In the genomic region with DNA sequence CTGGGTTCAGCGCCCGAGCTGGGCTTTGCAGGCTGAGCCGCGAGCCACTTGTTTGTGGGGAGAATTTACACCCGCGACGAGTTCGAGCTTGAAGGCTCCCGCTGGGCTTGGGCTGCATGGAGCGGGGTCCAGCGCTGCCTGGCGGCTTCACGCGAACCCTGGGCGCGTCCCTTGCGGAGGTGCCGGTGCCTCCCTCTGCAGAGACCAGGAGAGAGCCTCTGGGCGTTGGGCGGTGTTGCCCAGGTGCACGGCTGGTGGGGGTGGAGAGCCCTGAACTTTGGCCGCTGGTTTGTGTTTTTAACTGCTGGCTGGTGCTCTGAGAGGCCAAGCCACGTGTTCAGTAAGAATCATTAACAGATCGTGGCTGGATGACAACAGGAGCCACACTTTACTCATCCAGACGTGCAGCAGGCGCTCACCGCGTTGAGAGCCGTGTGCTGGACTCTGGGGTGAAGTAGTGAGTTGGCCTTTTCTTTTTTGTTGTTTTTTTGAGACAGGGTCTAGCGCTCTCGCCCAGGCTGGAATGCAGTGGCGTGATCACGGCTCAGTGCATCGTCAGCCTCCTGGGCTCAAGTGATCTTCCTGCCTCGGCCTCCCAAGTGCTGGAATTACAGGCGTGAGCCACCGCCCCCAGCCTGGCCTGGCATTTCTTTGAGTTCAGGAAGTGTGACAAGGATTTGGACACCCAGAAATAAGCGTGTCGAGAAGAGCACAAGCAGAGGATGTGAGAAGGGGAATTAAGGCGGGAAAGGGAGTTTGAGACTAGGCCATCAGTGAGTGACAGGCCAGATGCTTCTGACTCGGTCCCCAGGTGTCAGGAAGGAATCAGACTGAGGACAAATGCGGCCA, we compare ENCODE assay signal across 8 cellular contexts. TPM values are rescaled to one million over a fixed set of nuclear protein-coding genes. Genes with fewer than 3 reads are reported as not detected.
DNase-seq lines count a peak whose midpoint lies in the region; ATAC-seq lines count a peak whose summit lies in the region.

No MANE protein-coding gene starts in this region.

- H3K79me2 ChIP-seq in Karpas-422 (ENCODE audit: low read length), result peaks cover 23% of the 10 kb centered on the region

- peaks cover 28% of the 10 kb centered on the region for H3K36me3 Mint-ChIP-seq in stimulated activated memory B cell treated with anti-CD40 and anti-IgM and Interleukin-4, amounts not matched to agents 10 μg/mL and 1 μg/mL and 100 μg/mL, for 72 hours

- no peaks in the 10 kb centered on the region for H3K9me2 ChIP-seq in Karpas-422 (replicated peaks; ENCODE audit: insufficient read depth, low read length)

- H3K4me2 ChIP-seq in Karpas-422 (ENCODE audit: low read depth, low read length, poor library complexity, severe bottlenecking), result peak overlapping the region; percentile 96

- H3K27me3 ChIP-seq in Karpas-422 (ENCODE audit: low read length), result no peaks in the 10 kb centered on the region

- peaks cover 12% of the 10 kb centered on the region; the same call in 1 of the 2 replicates for H3K36me3 ChIP-seq in Karpas-422 (ENCODE audit: insufficient read depth, low read length)

- H2AFZ ChIP-seq in Karpas-422 (ENCODE audit: low read length), result peak overlapping the region; percentile 81; the same call in 1 of the 2 replicates

- peak overlapping the region; percentile 95 for H3K4me3 Mint-ChIP-seq in stimulated activated memory B cell treated with anti-CD40 and anti-IgM and Interleukin-4, amounts not matched to agents 10 μg/mL and 1 μg/mL and 100 μg/mL, for 72 hours

- DNase-seq in activated CD8-positive, alpha-beta memory T cell treated with anti-CD3 and anti-CD28 coated beads, Interleukin-2, amount 50 U/mL, for 48 hours, result peak; percentile 73
- no peak for DNase-seq in activated CD8-positive, alpha-beta memory T cell treated with anti-CD3 and anti-CD28 coated beads for 24 hours
- DNase-seq in H4 (ENCODE audit: low spot score) (peak; percentile 9), Karpas-422 (peak; percentile 70), astrocyte of the hippocampus (ENCODE audit: low read depth, low spot score) (peak; percentile 62), iris pigment epithelial cell (ENCODE audit: low read depth) (peak; percentile 60), NOMO-1 treated with dmso at 0.1 percent for 144 hours (lab: John Stamatoyannopoulos, UW; ENCODE audit: unreplicated experiment) (no peak)

- H3K4me1 ChIP-seq in Karpas-422 (ENCODE audit: low read length), result peaks cover 12% of the 10 kb centered on the region

- H3K27ac Mint-ChIP-seq in stimulated activated memory B cell treated with anti-CD40 and anti-IgM and Interleukin-4, amounts not matched to agents 10 μg/mL and 1 μg/mL and 100 μg/mL, for 72 hours, result peak overlapping the region; percentile 81

- peak overlapping the region; percentile 92 for H3K9ac ChIP-seq in Karpas-422 (ENCODE audit: low read length)

- ATAC-seq in stimulated activated memory B cell treated with anti-CD40 and anti-IgM and Interleukin-4, amounts not matched to agents 10 μg/mL and 1 μg/mL and 100 μg/mL, for 72 hours, result peak; percentile 73

- H3K4me1 Mint-ChIP-seq in stimulated activated memory B cell treated with anti-CD40 and anti-IgM and Interleukin-4, amounts not matched to agents 10 μg/mL and 1 μg/mL and 100 μg/mL, for 72 hours, result peaks cover 26% of the 10 kb centered on the region

- peak overlapping the region; percentile 79 for H3K4me3 ChIP-seq in Karpas-422 (ENCODE audit: low read length)

- no peaks in the 10 kb centered on the region; the same call in 1 of the 2 replicates for H3K9me3 ChIP-seq in Karpas-422 (ENCODE audit: low read length)

- no peaks in the 10 kb centered on the region for H3K27me3 Mint-ChIP-seq in stimulated activated memory B cell treated with anti-CD40 and anti-IgM and Interleukin-4, amounts not matched to agents 10 μg/mL and 1 μg/mL and 100 μg/mL, for 72 hours

- no peaks in the 10 kb centered on the region for H4K20me1 ChIP-seq in Karpas-422 (ENCODE audit: insufficient read depth, low read depth, low read length)

- no peaks in the 10 kb centered on the region for H3K9me3 Mint-ChIP-seq in stimulated activated memory B cell treated with anti-CD40 and anti-IgM and Interleukin-4, amounts not matched to agents 10 μg/mL and 1 μg/mL and 100 μg/mL, for 72 hours

- H3K27ac ChIP-seq in Karpas-422 (ENCODE audit: low read length), result peak overlapping the region; percentile 83

RNA-seq across cellular contexts. Expression of gene CDK10, which starts 0.8 kb away (rescaled TPM):
- 23.0 and 37.5 TPM in 2 replicates for total RNA-seq in H4 (2014; rRNA removed; shearing (Covaris generic))
- total RNA-seq in Karpas-422 (2014; rRNA removed; shearing (Covaris generic); ENCODE audit: low replicate concordance), result 25.6 and 61.6 TPM in 2 replicates

RNA-seq across cellular contexts. Expression of gene SPATA2L, which starts 14.2 kb away (rescaled TPM):
- 8.1 and 9.2 TPM in 2 replicates for total RNA-seq in H4 (2014; rRNA removed; shearing (Covaris generic))
- 4.7 and 14.8 TPM in 2 replicates for total RNA-seq in Karpas-422 (2014; rRNA removed; shearing (Covaris generic); ENCODE audit: low replicate concordance)

RNA-seq across cellular contexts. Expression of gene SPATA33, which starts 29.7 kb away (rescaled TPM):
- 6.4 and 9.9 TPM in 2 replicates for total RNA-seq in H4 (2014; rRNA removed; shearing (Covaris generic))
- 5.1 and 5.3 TPM in 2 replicates for total RNA-seq in Karpas-422 (2014; rRNA removed; shearing (Covaris generic); ENCODE audit: low replicate concordance)

RNA-seq across cellular contexts. Expression of gene CHMP1A, which starts 29.8 kb away (rescaled TPM):
- 70.7 and 95.1 TPM in 2 replicates for total RNA-seq in H4 (2014; rRNA removed; shearing (Covaris generic))
- 35.3 and 52.4 TPM in 2 replicates for total RNA-seq in Karpas-422 (2014; rRNA removed; shearing (Covaris generic); ENCODE audit: low replicate concordance)

RNA-seq across cellular contexts. Expression of gene VPS9D1, which starts 33.4 kb away (rescaled TPM):
- total RNA-seq in H4 (2014; rRNA removed; shearing (Covaris generic)), result 4.1 and 6.0 TPM in 2 replicates
- 4.8 and 5.6 TPM in 2 replicates for total RNA-seq in Karpas-422 (2014; rRNA removed; shearing (Covaris generic); ENCODE audit: low replicate concordance)

Comparison
In these comparisons a context has a peak if more than half of its experiments do, and no peak if none do; other contexts are left out.
1. DNase-seq: peak in activated CD8-positive, alpha-beta memory T cell treated with anti-CD3 and anti-CD28 coated beads, Interleukin-2, amount 50 U/mL, for 48 hours (single experiment), H4 (single experiment), Karpas-422 (single experiment), astrocyte of the hippocampus (single experiment) and iris pigment epithelial cell (single experiment); none in activated CD8-positive, alpha-beta memory T cell treated with anti-CD3 and anti-CD28 coated beads for 24 hours (single experiment) and NOMO-1 treated with dmso at 0.1 percent for 144 hours (single experiment).